1 cellular context compared by ENCODE assay signal in genomic region chrX:71254092-71254941, GRCh38.
TF ChIP-seq lines count a peak whose summit lies in the region.

TSS of gene ZMYM3 (minus strand) at chrX:71254140. CDS start at chrX:71253255, 885 bp downstream.

TF ChIP-seq in HepG2, 621 proteins besides CTCF, POLR2A, EP300 and RAD21 (continued from another document and continues in another):
- TF ChIP-seq THRA (CRISPR knock-in tag; IDR thresholded peaks at IDR 0.05; ENCODE audit: borderline replicate concordance) (no peak), ZNF75D (CRISPR knock-in tag; IDR thresholded peaks at IDR 0.05; ENCODE audit: borderline replicate concordance) (no peak), SRSF1 (optimal IDR thresholded peaks at IDR 0.05; ENCODE audit: low read depth, low read length) (peak; percentile 47), KLF9 (CRISPR knock-in tag; IDR thresholded peaks at IDR 0.05; ENCODE audit: low read depth) (no peak), THAP7 (CRISPR knock-in tag; IDR thresholded peaks at IDR 0.05) (no peak), ZMYM2 (CRISPR knock-in tag; IDR thresholded peaks at IDR 0.05) (no peak), TEAD3 (CRISPR knock-in tag; optimal IDR thresholded peaks at IDR 0.05; ENCODE audit: borderline replicate concordance) (no peak), NR2F6 (IDR thresholded peaks at IDR 0.05) (no peak), NR2F6 (CRISPR knock-in tag; IDR thresholded peaks at IDR 0.05) (no peak), E2F1 (CRISPR knock-in tag; IDR thresholded peaks at IDR 0.05) (peak; percentile 72), ZC3H13 (CRISPR knock-in tag; IDR thresholded peaks at IDR 0.05) (no peak), ZNF343 (CRISPR knock-in tag; IDR thresholded peaks at IDR 0.05) (no peak), MTA3 (CRISPR knock-in tag; IDR thresholded peaks at IDR 0.05) (no peak), FUBP1 (CRISPR knock-in tag; IDR thresholded peaks at IDR 0.05; ENCODE audit: borderline replicate concordance) (no peak), ZNF749 (CRISPR knock-in tag; IDR thresholded peaks at IDR 0.05; ENCODE audit: borderline replicate concordance) (no peak), ARID4A (CRISPR knock-in tag; IDR thresholded peaks at IDR 0.05; ENCODE audit: borderline replicate concordance) (no peak; the same call in 1 of the 2 replicates), MIER2 (CRISPR knock-in tag; IDR thresholded peaks at IDR 0.05) (no peak), RFX5 (IDR thresholded peaks at IDR 0.05; ENCODE audit: low read depth, low read length) (no peak), ZNF737 (CRISPR knock-in tag; IDR thresholded peaks at IDR 0.05; ENCODE audit: borderline replicate concordance) (no peak), FOXO4 (CRISPR knock-in tag; conservative IDR thresholded peaks at IDR 0.05) (no peak), NFYB (CRISPR knock-in tag; IDR thresholded peaks at IDR 0.05) (peak; percentile 81), KDM2A (CRISPR knock-in tag; IDR thresholded peaks at IDR 0.05; ENCODE audit: borderline replicate concordance, low read depth) (peak; percentile 24; the same call in 1 of the 2 replicates), ZFY (CRISPR knock-in tag; IDR thresholded peaks at IDR 0.05) (peak; percentile 29; the same call in 1 of the 2 replicates), GLMP (CRISPR knock-in tag; IDR thresholded peaks at IDR 0.05; ENCODE audit: borderline replicate concordance) (no peak), ZBTB4 (CRISPR knock-in tag; IDR thresholded peaks at IDR 0.05; ENCODE audit: borderline replicate concordance) (0 out of 2 replicates have a peak, but pooled peaks have one; percentile 27), ZHX2 (IDR thresholded peaks at IDR 0.05; ENCODE audit: low read depth) (no peak), ZHX2 (CRISPR knock-in tag; IDR thresholded peaks at IDR 0.05; ENCODE audit: borderline replicate concordance) (no peak), ZBTB34 (CRISPR knock-in tag; IDR thresholded peaks at IDR 0.05) (no peak), ZNF572 (CRISPR knock-in tag; IDR thresholded peaks at IDR 0.05) (no peak), NCOA5 (CRISPR knock-in tag; IDR thresholded peaks at IDR 0.05) (no peak)
